In the genomic region with DNA sequence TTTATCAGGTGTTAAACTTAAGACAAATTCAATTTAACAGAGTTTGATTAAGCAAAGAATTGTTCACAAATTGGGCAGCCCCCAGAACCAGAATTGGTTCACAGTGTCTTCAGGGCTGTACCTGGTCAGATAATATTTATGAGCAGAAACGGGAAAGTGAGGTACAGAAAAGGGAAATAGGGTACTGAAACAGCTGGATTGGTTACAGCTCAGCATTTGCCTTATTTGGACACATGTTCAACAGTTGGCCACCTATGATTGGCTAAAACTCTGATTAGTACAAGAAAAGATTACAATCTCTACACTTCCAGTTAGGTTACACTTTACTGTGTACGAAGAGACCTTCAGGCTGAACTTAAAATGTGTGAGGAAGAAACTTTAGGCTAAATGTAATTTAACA, we compare ENCODE assay signal across 8 cellular contexts.
"Had no signal": no experiment of that assay in that cellular context is flagged by ENCODE, and none has a peak within 500 bp of the region (broad histone marks: within the 10 kb centered on the region; RNA-seq: fewer than 3 reads in every experiment).

No MANE protein-coding gene starts in this region.

- H2AFZ ChIP-seq: GM23248 had no signal

- H3K4me3 ChIP-seq: GM23248, HAP-1 had no signal

- H3K27ac ChIP-seq: GM23248, KMS-11 had no signal

- H3K9me3 ChIP-seq: HAP-1 had no signal

- ATAC-seq: HCT116 had no signal

- FAIRE-seq: HTR-8/SVneo had no signal

- H3K4me2 ChIP-seq: KMS-11 had no signal

- DNase-seq: GOT3, H7, KBM-7 had no signal

- H3K9ac ChIP-seq: GM23248, KMS-11 had no signal

- H3K4me1 ChIP-seq: HAP-1 had no signal
